Comparison of ENCODE assay signal across 14 cellular contexts in genomic region chr2:180291552-180292421, GRCh38.
A peak's percentile ranks its signal among the peaks of the same experiment; 100 is the strongest.
DNase-seq lines count a peak whose midpoint lies in the region; TF ChIP-seq lines count a peak whose summit lies in the region.
"Had no signal": no experiment of that assay in that cellular context is flagged by ENCODE, and none has a peak within 500 bp of the region (broad histone marks: within the 10 kb centered on the region; RNA-seq: fewer than 3 reads in every experiment).

No MANE protein-coding gene starts in this region.

- H3K4me3 ChIP-seq in endodermal cell (ENCODE audit: low read length) (no peak overlapping the region), skeletal muscle cell (ENCODE audit: low read depth, low read length) (no peak overlapping the region)
- H3K4me3 ChIP-seq: body of pancreas, SK-N-MC, smooth muscle cell had no signal

- no peak for TF ChIP-seq CTCF in endodermal cell (conservative IDR thresholded peaks at IDR 0.05)

- H3K27ac Mint-ChIP-seq in endodermal cell = no peak overlapping the region

- H3K9me3 ChIP-seq in endodermal cell (ENCODE audit: control insufficient read depth, low read length) = no peaks in the 10 kb centered on the region
- H3K9me3 ChIP-seq: body of pancreas had no signal

- H3K36me3 ChIP-seq in endodermal cell (ENCODE audit: control insufficient read depth, insufficient read depth, low read length) = no peaks in the 10 kb centered on the region

- peaks cover 8% of the 10 kb centered on the region for H3K4me1 Mint-ChIP-seq in endodermal cell

- H3K36me3 Mint-ChIP-seq in endodermal cell (ENCODE audit: low read depth) = no peaks in the 10 kb centered on the region

- DNase-seq in EH (ENCODE audit: low read depth) (peak; percentile 19), NCI-H226 (peak; percentile 83), endodermal cell (peak; percentile 39), skeletal muscle cell (ENCODE audit: low read depth) (peak; percentile 12), NAMALWA (ENCODE audit: low spot score) (no peak), HuH-7 (ENCODE audit: low spot score) (no peak), activated gamma-delta T cell (lab: John Stamatoyannopoulos, UW) (no peak), LoVo (ENCODE audit: low spot score) (no peak)
- DNase-seq: activated effector memory CD4-positive, alpha-beta T cell treated with Interleukin-2 at 50 U/mL for 16 hours; body of pancreas; DND-41; NCI-H1092 had no signal

- no peak overlapping the region for H3K27ac ChIP-seq in endodermal cell (ENCODE audit: low read depth, low read length)
- H3K27ac ChIP-seq: body of pancreas, SK-N-MC had no signal

- peaks cover 4% of the 10 kb centered on the region for H3K9me3 Mint-ChIP-seq in endodermal cell

- no peaks in the 10 kb centered on the region for H3K27me3 ChIP-seq in endodermal cell (ENCODE audit: control insufficient read depth, insufficient read depth, low read length, poor library complexity, severe bottlenecking)
- H3K27me3 ChIP-seq: body of pancreas had no signal

- 89 to 93% methylated on average over 5 to 6 of the region's 6 CpGs for WGBS in endodermal cell (ENCODE audit: insufficient coverage in 1 of 2, insufficient read length in 1 of 2), 2 experiments

- no peak overlapping the region for H3K4me3 Mint-ChIP-seq in endodermal cell

- H3K27me3 Mint-ChIP-seq in endodermal cell (ENCODE audit: insufficient read depth) = no peaks in the 10 kb centered on the region

- H3K9ac ChIP-seq in endodermal cell (ENCODE audit: extremely low read depth, low read length, poor library complexity, severe bottlenecking) = no peak overlapping the region

- H3K4me1 ChIP-seq in endodermal cell (ENCODE audit: control insufficient read depth, insufficient read depth, low read length) = no peaks in the 10 kb centered on the region
- H3K4me1 ChIP-seq: body of pancreas had no signal

Comparison
In these comparisons a context has a peak if more than half of its experiments do, and no peak if none do; other contexts are left out.
1. DNase-seq: peak in EH (single experiment), NCI-H226 (single experiment), endodermal cell (single experiment) and skeletal muscle cell (single experiment); none in NAMALWA (single experiment), HuH-7 (single experiment), activated gamma-delta T cell (single experiment) and LoVo (single experiment).